In the genomic region with DNA sequence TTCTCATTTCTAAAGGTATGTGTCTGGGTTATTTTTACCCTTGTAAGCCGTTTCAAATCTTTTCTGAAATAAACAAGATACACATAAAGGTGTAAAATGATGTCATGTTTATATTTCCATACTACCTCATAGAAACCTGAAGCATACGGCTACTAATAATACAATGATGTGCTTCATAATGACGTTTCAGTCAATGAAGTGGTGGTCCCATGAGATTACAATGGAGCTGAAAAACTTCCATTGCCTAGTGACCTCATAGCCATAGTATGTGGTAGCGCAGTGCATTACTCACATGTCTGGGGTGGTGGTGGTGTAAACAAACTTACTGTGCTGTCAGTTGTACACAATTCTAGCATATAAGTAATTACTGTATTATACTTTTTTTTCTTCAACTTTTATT, we compare ENCODE assay signal across 29 cellular contexts. TPM values are rescaled to one million over a fixed set of nuclear protein-coding genes. Genes with fewer than 3 reads are reported as not detected.
A peak's percentile ranks its signal among the peaks of the same experiment; 100 is the strongest.
DNase-seq lines count a peak whose midpoint lies in the region; TF ChIP-seq lines count a peak whose summit lies in the region.
"Had no signal": no experiment of that assay in that cellular context is flagged by ENCODE, and none has a peak within 500 bp of the region (broad histone marks: within the 10 kb centered on the region; RNA-seq: fewer than 3 reads in every experiment).

No MANE protein-coding gene starts in this region.

- CTCF ChIA-PET in activated CD4-positive, alpha-beta T cell treated with anti-CD3 and anti-CD28 coated beads, Interleukin-2, amount 10 ng/mL, durations not matched to agents 7 days and 5 days (lab: Charles Lee): no interaction called here

- peaks cover 30% of the 10 kb centered on the region for H3K4me1 ChIP-seq in SJSA1 (replicated peaks)
- H3K4me1 ChIP-seq in fibroblast of lung (ENCODE audit: control insufficient read depth, extremely low read depth, insufficient read depth, low read length): peaks cover 8% of the 10 kb centered on the region
- H3K4me1 ChIP-seq: HAP-1 had no signal

- peak; percentile 39 for DNase-seq in Daoy (ENCODE audit: low read depth)
- peak; percentile 61 to 65 for DNase-seq in SJSA1 (ENCODE audit: low read depth in 1 of 2, low spot score in 2 of 2)
- DNase-seq in fibroblast of lung (ENCODE audit: low read depth in 2 of 2): peak; percentile 13 to 84
- peak; percentile 62 for DNase-seq in myocyte (ENCODE audit: low read depth)
- no peak for DNase-seq in GF-D8 (lab: John Stamatoyannopoulos, UW)
- no peak for DNase-seq in activated CD4-positive, alpha-beta T cell treated with anti-CD3 and anti-CD28 coated beads, Interleukin-2, amount 10 ng/mL, durations not matched to agents 7 days and 5 days
- DNase-seq in retina: no peak
- DNase-seq in SIG-M5 treated with dmso at 0.1 percent for 504 hours (lab: John Stamatoyannopoulos, UW; ENCODE audit: unreplicated experiment): no peak
- DNase-seq: activated CD4-positive, alpha-beta memory T cell treated with anti-CD3 and anti-CD28 coated beads, Interleukin-2, amount 10 ng/mL, durations not matched to agents 7 days and 5 days; body of pancreas; Calu3; effector CD8-positive, alpha-beta T cell; erythroblast; naive thymus-derived CD4-positive, alpha-beta T cell; NCI-H1092; NCI-H1930; NCI-H446 treated with DMSO at 0.1 percent for 48 hours; nucleus accumbens; OCI-M1; spleen; stimulated activated CD4-positive, alpha-beta T cell treated with anti-CD3 and anti-CD28 coated beads, Interleukin-4, amount 100 ng/mL, for 1 hour; SW 1271; T1000 had no signal

- H3K27me3 Mint-ChIP-seq in activated CD4-positive, alpha-beta T cell treated with anti-CD3 and anti-CD28 coated beads, Interleukin-2, amount 10 ng/mL, durations not matched to agents 7 days and 5 days: no peaks in the 10 kb centered on the region
- H3K27me3 Mint-ChIP-seq: activated CD4-positive, alpha-beta memory T cell treated with anti-CD3 and anti-CD28 coated beads, Interleukin-2, amount 10 ng/mL, durations not matched to agents 7 days and 5 days; naive thymus-derived CD4-positive, alpha-beta T cell had no signal

- H3K9me3 ChIP-seq in SJSA1 (replicated peaks): no peaks in the 10 kb centered on the region
- H3K9me3 ChIP-seq in fibroblast of lung (ENCODE audit: control insufficient read depth, insufficient read depth, low read depth, low read length): no peaks in the 10 kb centered on the region
- H3K9me3 ChIP-seq: body of pancreas, HAP-1, spleen had no signal

- H3K9me3 Mint-ChIP-seq in activated CD4-positive, alpha-beta T cell treated with anti-CD3 and anti-CD28 coated beads, Interleukin-2, amount 10 ng/mL, durations not matched to agents 7 days and 5 days: no peaks in the 10 kb centered on the region
- H3K9me3 Mint-ChIP-seq: activated CD4-positive, alpha-beta memory T cell treated with anti-CD3 and anti-CD28 coated beads, Interleukin-2, amount 10 ng/mL, durations not matched to agents 7 days and 5 days; stimulated activated memory B cell treated with anti-CD40 and anti-IgM and Interleukin-4, amounts not matched to agents 10 μg/mL and 1 μg/mL and 100 μg/mL, for 72 hours had no signal

- no peak overlapping the region for H2AFZ ChIP-seq in fibroblast of lung (ENCODE audit: low read length)

- H3K36me3 ChIP-seq in SJSA1 (no peaks in the 10 kb centered on the region), fibroblast of lung (ENCODE audit: control insufficient read depth, insufficient read depth, low read length) (no peaks in the 10 kb centered on the region)
- H3K36me3 ChIP-seq: HAP-1 had no signal

- no peaks in the 10 kb centered on the region for H3K36me3 Mint-ChIP-seq in activated CD4-positive, alpha-beta T cell treated with anti-CD3 and anti-CD28 coated beads, Interleukin-2, amount 10 ng/mL, durations not matched to agents 7 days and 5 days (ENCODE audit: low read depth)
- H3K36me3 Mint-ChIP-seq: activated naive CD8-positive, alpha-beta T cell; naive thymus-derived CD4-positive, alpha-beta T cell; stimulated activated memory B cell treated with anti-CD40 and anti-IgM and Interleukin-4, amounts not matched to agents 10 μg/mL and 1 μg/mL and 100 μg/mL, for 72 hours had no signal

- H3K4me2 ChIP-seq in fibroblast of lung (ENCODE audit: extremely low read depth, insufficient read depth, low read length): no peak overlapping the region

- no peaks in the 10 kb centered on the region for H3K4me1 Mint-ChIP-seq in activated CD4-positive, alpha-beta T cell treated with anti-CD3 and anti-CD28 coated beads, Interleukin-2, amount 10 ng/mL, durations not matched to agents 7 days and 5 days
- H3K4me1 Mint-ChIP-seq: activated CD4-positive, alpha-beta memory T cell treated with anti-CD3 and anti-CD28 coated beads, Interleukin-2, amount 10 ng/mL, durations not matched to agents 7 days and 5 days; naive thymus-derived CD4-positive, alpha-beta T cell; stimulated activated memory B cell treated with anti-CD40 and anti-IgM and Interleukin-4, amounts not matched to agents 10 μg/mL and 1 μg/mL and 100 μg/mL, for 72 hours had no signal

- no peaks in the 10 kb centered on the region for H3K79me2 ChIP-seq in fibroblast of lung (ENCODE audit: control insufficient read depth, insufficient read depth, low read length)

- H3K9ac ChIP-seq in fibroblast of lung (ENCODE audit: insufficient read depth, low read length): no peak overlapping the region

- H3K4me3 ChIP-seq in SJSA1 (no peak overlapping the region), fibroblast of lung (replicated peaks in 1 of 4; ENCODE audit: control extremely low read depth in 1 of 4, insufficient read depth in 1 of 4, low read depth in 3 of 4, low read length in 4 of 4) (no peak overlapping the region)
- H3K4me3 ChIP-seq: body of pancreas, HAP-1, spleen had no signal

- peak overlapping the region; percentile 43 for H3K27ac ChIP-seq in SJSA1
- H3K27ac ChIP-seq in fibroblast of lung (ENCODE audit: insufficient read depth, low read length): no peak overlapping the region
- H3K27ac ChIP-seq: C4-2B, HL-60, spleen had no signal

- TF ChIP-seq CTCF in fibroblast of lung (conservative IDR thresholded peaks at IDR 0.05 in 1 of 2, IDR thresholded peaks at IDR 0.05 in 1 of 2; ENCODE audit: low read depth in 1 of 2, low read length in 2 of 2): no peak

- H4K20me1 ChIP-seq in fibroblast of lung (ENCODE audit: control insufficient read depth, extremely low read depth, insufficient read depth, low read length): no peaks in the 10 kb centered on the region

- H3K27ac Mint-ChIP-seq in activated CD4-positive, alpha-beta T cell treated with anti-CD3 and anti-CD28 coated beads, Interleukin-2, amount 10 ng/mL, durations not matched to agents 7 days and 5 days: no peak overlapping the region
- H3K27ac Mint-ChIP-seq: activated CD4-positive, alpha-beta memory T cell treated with anti-CD3 and anti-CD28 coated beads, Interleukin-2, amount 10 ng/mL, durations not matched to agents 7 days and 5 days; activated naive CD8-positive, alpha-beta T cell; naive thymus-derived CD4-positive, alpha-beta T cell; stimulated activated memory B cell treated with anti-CD40 and anti-IgM and Interleukin-4, amounts not matched to agents 10 μg/mL and 1 μg/mL and 100 μg/mL, for 72 hours had no signal

- no peaks in the 10 kb centered on the region for H3K27me3 ChIP-seq in SJSA1 (replicated peaks)
- no peaks in the 10 kb centered on the region for H3K27me3 ChIP-seq in fibroblast of lung (ENCODE audit: control insufficient read depth, insufficient read depth, low read length)
- H3K27me3 ChIP-seq: body of pancreas, spleen had no signal

- POLR2A ChIA-PET in activated CD4-positive, alpha-beta T cell treated with anti-CD3 and anti-CD28 coated beads, Interleukin-2, amount 10 ng/mL, durations not matched to agents 7 days and 5 days (lab: Charles Lee): no interaction called here

- H3K4me3 Mint-ChIP-seq in activated CD4-positive, alpha-beta T cell treated with anti-CD3 and anti-CD28 coated beads, Interleukin-2, amount 10 ng/mL, durations not matched to agents 7 days and 5 days: no peak overlapping the region
- H3K4me3 Mint-ChIP-seq: activated CD4-positive, alpha-beta memory T cell treated with anti-CD3 and anti-CD28 coated beads, Interleukin-2, amount 10 ng/mL, durations not matched to agents 7 days and 5 days; activated naive CD8-positive, alpha-beta T cell; naive thymus-derived CD4-positive, alpha-beta T cell; stimulated activated memory B cell treated with anti-CD40 and anti-IgM and Interleukin-4, amounts not matched to agents 10 μg/mL and 1 μg/mL and 100 μg/mL, for 72 hours had no signal

RNA-seq across cellular contexts. Expression of gene EPDR1, which starts 24.9 kb away (rescaled TPM):
- total RNA-seq in Daoy (2014; rRNA removed; shearing (Covaris generic)): 69.0 and 75.9 TPM in 2 replicates
- total RNA-seq in SJSA1 (2014; rRNA removed; shearing (Covaris generic)): 46.2 and 58.1 TPM in 2 replicates
- total RNA-seq in fibroblast of lung (43.4 and 59.6 TPM in 2 replicates), myocyte (352 and 357 TPM in 2 replicates)
- polyA plus RNA-seq in fibroblast of lung: 17.4 and 21.5 TPM in 2 replicates
- polyA plus RNA-seq in fibroblast of lung (2012): 12.2 and 15.5 TPM in 2 replicates
- polyA minus RNA-seq in fibroblast of lung (ENCODE audit: low replicate concordance): 4.6 and 5.4 TPM in 2 replicates
- 204 TPM for polyA plus RNA-seq in myocyte (2012)
- under 1 TPM; 0.54 to 0.87 TPM for total RNA-seq in activated CD4-positive, alpha-beta T cell treated with anti-CD3 and anti-CD28 coated beads, Interleukin-2, amount 10 ng/mL, durations not matched to agents 7 days and 5 days

RNA-seq across cellular contexts. Expression of gene SFRP4, which starts 28.7 kb away (rescaled TPM):
- 0.77 and 1.4 TPM in 2 replicates for total RNA-seq in Daoy (2014; rRNA removed; shearing (Covaris generic))
- 0.13 TPM in 1 of 2 replicates, not detected in the other for total RNA-seq in SJSA1 (2014; rRNA removed; shearing (Covaris generic))
- total RNA-seq in fibroblast of lung (7.3 and 54.2 TPM in 2 replicates), myocyte (5.9 and 7.5 TPM in 2 replicates)
- polyA plus RNA-seq in fibroblast of lung: 1.5 and 2.5 TPM in 2 replicates
- polyA plus RNA-seq in fibroblast of lung (2012): 0.86 and 1.7 TPM in 2 replicates
- 3.0 TPM in 1 of 2 replicates, not detected in the other for polyA minus RNA-seq in fibroblast of lung (ENCODE audit: low replicate concordance)
- 23.6 TPM for polyA plus RNA-seq in myocyte (2012)
- not detected for total RNA-seq in activated CD4-positive, alpha-beta T cell treated with anti-CD3 and anti-CD28 coated beads, Interleukin-2, amount 10 ng/mL, durations not matched to agents 7 days and 5 days
- total RNA-seq: activated CD4-positive, alpha-beta memory T cell treated with anti-CD3 and anti-CD28 coated beads, Interleukin-2, amount 10 ng/mL, durations not matched to agents 7 days and 5 days; Calu3; glomerular endothelial cell; naive thymus-derived CD4-positive, alpha-beta T cell had no signal
- polyA plus RNA-seq: naive thymus-derived CD4-positive, alpha-beta T cell had no signal

Comparison
In these comparisons a context has a peak if more than half of its experiments do, and no peak if none do; other contexts are left out.
1. DNase-seq: peak in Daoy (single experiment), SJSA1 (2 of 2), fibroblast of lung (2 of 2) and myocyte (single experiment); none in GF-D8 (single experiment), activated CD4-positive, alpha-beta T cell treated with anti-CD3 and anti-CD28 coated beads, Interleukin-2, amount 10 ng/mL, durations not matched to agents 7 days and 5 days (single experiment), retina (single experiment) and SIG-M5 treated with dmso at 0.1 percent for 504 hours (single experiment).
2. RNA of gene EPDR1, which starts 24.9 kb away (total RNA-seq): 352 to 357 TPM in myocyte, 69.0 to 75.9 TPM in Daoy, 43.4 to 59.6 TPM in fibroblast of lung and 46.2 to 58.1 TPM in SJSA1; 0.54 to 0.87 TPM in activated CD4-positive, alpha-beta T cell treated with anti-CD3 and anti-CD28 coated beads, Interleukin-2, amount 10 ng/mL, durations not matched to agents 7 days and 5 days; every median in the first group is over 10 times any median in the second.